Comparison of ENCODE assay signal across 27 cellular contexts in genomic region chr11:67548555-67549110, GRCh38. TPM values are rescaled to one million over a fixed set of nuclear protein-coding genes. Genes with fewer than 3 reads are reported as not detected.
"Had no signal": no experiment of that assay in that cellular context is flagged by ENCODE, and none has a peak within 500 bp of the region (broad histone marks: within the 10 kb centered on the region; RNA-seq: fewer than 3 reads in every experiment).

No MANE protein-coding gene starts in this region.

- H3K4me1 ChIP-seq: breast epithelium, left lung had no signal

- H3K36me3 ChIP-seq: breast epithelium, heart left ventricle, left lung, right atrium auricular region, transverse colon had no signal

- H3K27ac ChIP-seq: breast epithelium, heart left ventricle, left lung, right atrium auricular region, testis, transverse colon had no signal

- H3K9me3 ChIP-seq: heart left ventricle, mucosa of descending colon, right atrium auricular region, testis, transverse colon had no signal

- ATAC-seq: activated CD4-positive, alpha-beta T cell treated with anti-CD3 and anti-CD28 coated beads for 36 hours; activated CD8-positive, alpha-beta memory T cell treated with anti-CD3 and anti-CD28 coated beads, Interleukin-2, amount 10 ng/mL, durations not matched to agents 7 days and 5 days; activated CD8-positive, alpha-beta T cell treated with anti-CD3 and anti-CD28 coated beads, Interleukin-2, amount 10 ng/mL, durations not matched to agents 7 days and 5 days; activated naive CD4-positive, alpha-beta T cell treated with anti-CD3 and anti-CD28 coated beads, Interleukin-2, amount 50 U/mL, for 72 hours; activated T-cell treated with anti-CD3 and anti-CD28 coated beads, Interleukin-2, amount 50 U/mL, for 72 hours; esophagus mucosa; heart left ventricle; left lung; mucosa of descending colon; natural killer cell treated with Interleukin-12 subunit alpha and Interleukin-12 subunit beta and Interleukin-15 and Interleukin-18, amount 100 ng/mL, for 72 hours had no signal

- DNase-seq: activated CD4-positive, alpha-beta T cell treated with anti-CD3 and anti-CD28 coated beads for 36 hours; activated CD4-positive, CD25-positive, alpha-beta regulatory T cell; activated CD8-positive, alpha-beta memory T cell treated with anti-CD3 and anti-CD28 coated beads, Interleukin-2, amount 10 ng/mL, durations not matched to agents 7 days and 5 days; activated CD8-positive, alpha-beta T cell treated with anti-CD3 and anti-CD28 coated beads, Interleukin-2, amount 10 ng/mL, durations not matched to agents 7 days and 5 days; activated naive CD4-positive, alpha-beta T cell; activated T-cell treated with anti-CD3 and anti-CD28 coated beads, Interleukin-2, amount 50 U/mL, for 72 hours; central memory CD4-positive, alpha-beta T cell; endodermal cell; foreskin fibroblast; heart left ventricle; kidney glomerular epithelial cell; left lung; mucosa of descending colon; stimulated activated CD4-positive, alpha-beta T cell treated with anti-CD3 and anti-CD28 coated beads, Interleukin-2, amount 100 ng/mL, for 48 hours; stimulated activated naive CD4-positive, alpha-beta T cell treated with Interleukin-2 at 50 U/mL for 16 hours; testis; transverse colon had no signal

- H3K4me3 ChIP-seq: breast epithelium, heart left ventricle, left lung, mucosa of descending colon, right atrium auricular region, testis, transverse colon had no signal

- H3K27me3 ChIP-seq: breast epithelium, heart left ventricle, left lung, right atrium auricular region, testis, transverse colon had no signal

RNA-seq across cellular contexts. Expression of gene CABP2, which starts 25.4 kb away (rescaled TPM):
- total RNA-seq: activated CD4-positive, alpha-beta T cell treated with anti-CD3 and anti-CD28 coated beads for 36 hours; activated CD8-positive, alpha-beta memory T cell treated with anti-CD3 and anti-CD28 coated beads, Interleukin-2, amount 10 ng/mL, durations not matched to agents 7 days and 5 days; activated CD8-positive, alpha-beta T cell treated with anti-CD3 and anti-CD28 coated beads, Interleukin-2, amount 10 ng/mL, durations not matched to agents 7 days and 5 days; activated naive CD4-positive, alpha-beta T cell treated with anti-CD3 and anti-CD28 coated beads, Interleukin-2, amount 50 U/mL, for 72 hours; activated T-cell treated with anti-CD3 and anti-CD28 coated beads, Interleukin-2, amount 50 U/mL, for 72 hours; breast epithelium; endodermal cell; esophagus mucosa; heart left ventricle; left lung; lung microvascular endothelial cell; mesenteric fat pad; mucosa of descending colon; myocyte; natural killer cell treated with Interleukin-12 subunit alpha and Interleukin-12 subunit beta and Interleukin-15 and Interleukin-18, amount 100 ng/mL, for 72 hours; omental fat pad; pulmonary artery endothelial cell; right atrium auricular region; testis; transverse colon had no signal
- polyA plus RNA-seq: heart left ventricle had no signal
